Comparison of ENCODE assay signal across 16 cellular contexts in genomic region chr4:69849297-69849696, GRCh38. TPM values are rescaled to one million over a fixed set of nuclear protein-coding genes. Genes with fewer than 3 reads are reported as not detected.
DNase-seq lines count a peak whose midpoint lies in the region; ATAC-seq, FAIRE-seq and TF ChIP-seq lines count a peak whose summit lies in the region.
"Had no signal": no experiment of that assay in that cellular context is flagged by ENCODE, and none has a peak within 500 bp of the region (broad histone marks: within the 10 kb centered on the region; RNA-seq: fewer than 3 reads in every experiment).

No MANE protein-coding gene starts in this region.

- H3K9ac ChIP-seq in SK-N-SH (peak overlapping the region; percentile 9; the same call in 1 of the 2 replicates), endothelial cell of umbilical vein (replicated peaks; ENCODE audit: extremely low read depth, insufficient read depth, low read length) (no peak overlapping the region)
- H3K9ac ChIP-seq: BLaER1 treated with 17β-estradiol and CSF1 and Interleukin-3, amounts not matched to agents 10 nM and 100 nM had no signal

- TF ChIP-seq CTCF in SK-N-SH (IDR thresholded peaks at IDR 0.05), result no peak
- TF ChIP-seq CTCF in endothelial cell of umbilical vein (IDR thresholded peaks at IDR 0.05; ENCODE audit: extremely low read depth in 1 of 2, insufficient read depth in 1 of 2, low read depth in 1 of 2, low read length in 2 of 2), result no peak

- peaks cover 8% of the 10 kb centered on the region for H3F3A ChIP-seq in SK-N-SH (replicated peaks; ENCODE audit: insufficient read depth)

- H3K4me1 ChIP-seq in SK-N-SH (ENCODE audit: control insufficient read depth in 1 of 2, insufficient read depth in 2 of 2, low read depth in 1 of 2, low read length in 1 of 2), result 0 out of 4 replicates have a peak, but pooled peaks cover 0 to 8% of the 10 kb centered on the region in 2 experiments
- peaks cover 11% of the 10 kb centered on the region for H3K4me1 ChIP-seq in endothelial cell of umbilical vein (ENCODE audit: control insufficient read depth, extremely low read depth, insufficient read depth, low read length)
- H3K4me1 ChIP-seq: BLaER1 treated with 17β-estradiol and CSF1 and Interleukin-3, amounts not matched to agents 10 nM and 100 nM; HAP-1 had no signal

- no peak for TF ChIP-seq POLR2A in endothelial cell of umbilical vein (IDR thresholded peaks at IDR 0.05; ENCODE audit: low read depth, low read length)

- TF ChIP-seq RAD21 in SK-N-SH (IDR thresholded peaks at IDR 0.05; ENCODE audit: low read length), result no peak

- H3K4me2 ChIP-seq in SK-N-SH, result peak overlapping the region; percentile 33; the same call in 1 of the 2 replicates
- H3K4me2 ChIP-seq in endothelial cell of umbilical vein (ENCODE audit: insufficient read depth, low read length), result peak overlapping the region; percentile 62
- H3K4me2 ChIP-seq: BLaER1 treated with 17β-estradiol and CSF1 and Interleukin-3, amounts not matched to agents 10 nM and 100 nM had no signal

- H2AFZ ChIP-seq in SK-N-SH (ENCODE audit: low read depth) (peak overlapping the region; percentile 68; the same call in 1 of the 2 replicates), endothelial cell of umbilical vein (ENCODE audit: low read depth, low read length) (no peak overlapping the region)

- TF ChIP-seq EP300 in SK-N-SH (IDR thresholded peaks at IDR 0.05; ENCODE audit: borderline replicate concordance in 1 of 2, low read depth in 1 of 2, low read length in 1 of 2), result peak in 1 of 2 experiments; percentile 62; a peak in 1 of 4 replicates

- peak overlapping the region; percentile 43 to 69; a peak in 3 of 4 replicates for H3K27ac ChIP-seq in SK-N-SH (ENCODE audit: low read depth in 2 of 2, low read length in 1 of 2)
- H3K27ac ChIP-seq in endothelial cell of umbilical vein (ENCODE audit: insufficient read depth, low read depth, low read length), result no peak overlapping the region
- H3K27ac ChIP-seq: BLaER1 treated with 17β-estradiol and CSF1 and Interleukin-3, amounts not matched to agents 10 nM and 100 nM had no signal

- intact Hi-C loops in endothelial cell of umbilical vein (cut with micrococcal nuclease), result no loop called here

- ATAC-seq in GM21526 (IDR thresholded peaks at IDR 0.05; ENCODE audit: low FRiP score, unreplicated experiment) (no peak), GM18873 (IDR thresholded peaks at IDR 0.05; ENCODE audit: low FRiP score, unreplicated experiment) (no peak), GM18907 (IDR thresholded peaks at IDR 0.05; ENCODE audit: unreplicated experiment) (no peak)

- WGBS in SK-N-SH (ENCODE audit: low lambda C conversion rate), result 14% methylated on average over 3 of the region's 3 CpGs

- DNase-seq in SK-N-SH (no peak), endothelial cell of umbilical vein (ENCODE audit: low read depth, low spot score) (peak; percentile 74), lung microvascular endothelial cell (ENCODE audit: low read depth in 2 of 2) (peak; percentile 62 to 79), COLO829 (ENCODE audit: low spot score) (no peak)
- DNase-seq: ACHN; Calu3; CD4-positive, CD25-positive, alpha-beta regulatory T cell; DMS 273 treated with DMSO at 0.1 percent for 48 hours had no signal

- peak; percentile 75 for FAIRE-seq in endothelial cell of umbilical vein (lab: Jason Lieb, UNC)
- FAIRE-seq: H1 had no signal

- dilution Hi-C loops in endothelial cell of umbilical vein (cut with MboI; ENCODE audit: extremely low pct_ligation_motif_present, low sequenced_read_pairs), result no loop called here

- CTCF ChIA-PET in SK-N-SH (lab: Yijun Ruan, JAX), result no interaction called here
- CTCF ChIA-PET in endothelial cell of umbilical vein (lab: Charles Lee), result interaction anchor here (0.7 to 1.0 kb wide), 2 partner anchors 9 to 19 kb away, joined by 3 read pairs; no protein-coding TSS in a partner anchor

- no TSS peak for BruUV-seq in endothelial cell of umbilical vein (replicated peaks; lab: Mats Ljungman, UMichigan)

- H3K36me3 ChIP-seq in SK-N-SH (replicated peaks in 1 of 2; ENCODE audit: control insufficient read depth in 1 of 2, insufficient read depth in 2 of 2, low read length in 1 of 2) (no peaks in the 10 kb centered on the region), endothelial cell of umbilical vein (ENCODE audit: control insufficient read depth in 2 of 2, extremely low read depth in 1 of 2, insufficient read depth in 2 of 2, low read length in 2 of 2) (no peaks in the 10 kb centered on the region)
- H3K36me3 ChIP-seq: BLaER1 treated with 17β-estradiol and CSF1 and Interleukin-3, amounts not matched to agents 10 nM and 100 nM; HAP-1 had no signal

- H3K79me2 ChIP-seq in SK-N-SH (ENCODE audit: insufficient read depth) (no peaks in the 10 kb centered on the region), endothelial cell of umbilical vein (ENCODE audit: control insufficient read depth, insufficient read depth, low read length) (no peaks in the 10 kb centered on the region)

- H3K9me2 ChIP-seq in SK-N-SH, result no peaks in the 10 kb centered on the region

- H3K9me3 ChIP-seq in SK-N-SH (0 out of 2 replicates have a peak, but pooled peaks cover 3% of the 10 kb centered on the region), endothelial cell of umbilical vein (replicated peaks; ENCODE audit: control insufficient read depth, insufficient read depth, low read length) (no peaks in the 10 kb centered on the region)
- H3K9me3 ChIP-seq: BLaER1 treated with 17β-estradiol and CSF1 and Interleukin-3, amounts not matched to agents 10 nM and 100 nM; HAP-1 had no signal

- POLR2A ChIA-PET in SK-N-SH (lab: Yijun Ruan, JAX), result no interaction called here
- POLR2A ChIA-PET in endothelial cell of umbilical vein (lab: Charles Lee), result no interaction called here

- no peak overlapping the region for H3K4me3 ChIP-seq in SK-N-SH (ENCODE audit: low read depth in 2 of 2, low read length in 1 of 2)
- H3K4me3 ChIP-seq in endothelial cell of umbilical vein (replicated peaks in 1 of 3; ENCODE audit: insufficient read depth in 1 of 3, low read depth in 1 of 3, low read length in 3 of 3), result no peak overlapping the region
- H3K4me3 ChIP-seq: BLaER1 treated with 17β-estradiol and CSF1 and Interleukin-3, amounts not matched to agents 10 nM and 100 nM; GM12878; HAP-1 had no signal

- no peaks in the 10 kb centered on the region for H4K20me1 ChIP-seq in SK-N-SH (ENCODE audit: insufficient read depth)
- H4K20me1 ChIP-seq in endothelial cell of umbilical vein (replicated peaks; ENCODE audit: control insufficient read depth, extremely low read depth, insufficient read depth, low read length), result no peaks in the 10 kb centered on the region
- H4K20me1 ChIP-seq: BLaER1 treated with 17β-estradiol and CSF1 and Interleukin-3, amounts not matched to agents 10 nM and 100 nM had no signal

- H3K27me3 ChIP-seq in SK-N-SH (ENCODE audit: insufficient read depth), result no peaks in the 10 kb centered on the region
- no peaks in the 10 kb centered on the region for H3K27me3 ChIP-seq in endothelial cell of umbilical vein (ENCODE audit: control insufficient read depth in 2 of 2, insufficient read depth in 2 of 2, low read length in 2 of 2)
- H3K27me3 ChIP-seq: BLaER1 treated with 17β-estradiol and CSF1 and Interleukin-3, amounts not matched to agents 10 nM and 100 nM had no signal

- H3K9me1 ChIP-seq in endothelial cell of umbilical vein (replicated peaks; ENCODE audit: control insufficient read depth, extremely low read depth, insufficient read depth, low read length), result no peaks in the 10 kb centered on the region

TF ChIP-seq in SK-N-SH, 30 proteins besides CTCF, POLR2A, EP300 and RAD21 (continues in another document):
- TF ChIP-seq, protein P1, sequence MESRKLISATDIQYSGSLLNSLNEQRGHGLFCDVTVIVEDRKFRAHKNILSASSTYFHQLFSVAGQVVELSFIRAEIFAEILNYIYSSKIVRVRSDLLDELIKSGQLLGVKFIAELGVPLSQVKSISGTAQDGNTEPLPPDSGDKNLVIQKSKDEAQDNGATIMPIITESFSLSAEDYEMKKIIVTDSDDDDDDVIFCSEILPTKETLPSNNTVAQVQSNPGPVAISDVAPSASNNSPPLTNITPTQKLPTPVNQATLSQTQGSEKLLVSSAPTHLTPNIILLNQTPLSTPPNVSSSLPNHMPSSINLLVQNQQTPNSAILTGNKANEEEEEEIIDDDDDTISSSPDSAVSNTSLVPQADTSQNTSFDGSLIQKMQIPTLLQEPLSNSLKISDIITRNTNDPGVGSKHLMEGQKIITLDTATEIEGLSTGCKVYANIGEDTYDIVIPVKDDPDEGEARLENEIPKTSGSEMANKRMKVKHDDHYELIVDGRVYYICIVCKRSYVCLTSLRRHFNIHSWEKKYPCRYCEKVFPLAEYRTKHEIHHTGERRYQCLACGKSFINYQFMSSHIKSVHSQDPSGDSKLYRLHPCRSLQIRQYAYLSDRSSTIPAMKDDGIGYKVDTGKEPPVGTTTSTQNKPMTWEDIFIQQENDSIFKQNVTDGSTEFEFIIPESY (IDR thresholded peaks at IDR 0.05; ENCODE audit: borderline replicate concordance, low read depth), result no peak

TF ChIP-seq in endothelial cell of umbilical vein, 7 proteins besides CTCF, POLR2A, EP300 and RAD21 (continues in another document):
- TF ChIP-seq MYC (IDR thresholded peaks at IDR 0.05; ENCODE audit: low read depth, low read length) (no peak), POLR2AphosphoS5 (IDR thresholded peaks at IDR 0.05; ENCODE audit: insufficient read depth, low read depth, low read length) (no peak), JUN (IDR thresholded peaks at IDR 0.05; ENCODE audit: borderline replicate concordance, insufficient read depth, insufficient read length, low read depth) (no peak), FOS (IDR thresholded peaks at IDR 0.05; ENCODE audit: borderline replicate concordance, insufficient read depth, low read length) (no peak), MAX (IDR thresholded peaks at IDR 0.05; ENCODE audit: insufficient read depth, insufficient read length) (no peak), GATA2 (IDR thresholded peaks at IDR 0.05; ENCODE audit: insufficient read depth, insufficient read length, low read depth, low read length) (no peak)

RNA-seq across cellular contexts. Expression of gene SULT1E1, which starts 10.6 kb away (rescaled TPM):
- polyA plus RNA-seq in SK-N-SH (2012; rRNA removed) (13.7 and 21.5 TPM in 2 replicates), endothelial cell of umbilical vein (25.8 and 36.9 TPM in 2 replicates)
- 16.3 and 21.8 TPM in 2 replicates for polyA plus RNA-seq in SK-N-SH (2012; cell fraction: cytosol; rRNA removed)
- 16.4 and 44.9 TPM in 2 replicates for polyA plus RNA-seq in SK-N-SH (2012; cell fraction: nucleus; rRNA removed)
- total RNA-seq in endothelial cell of umbilical vein (34.5 and 42.1 TPM in 2 replicates), lung microvascular endothelial cell (3.4 and 5.2 TPM in 2 replicates)
- polyA plus RNA-seq in endothelial cell of umbilical vein (2011; cell fraction: cytosol; rRNA removed), result 20.6 and 24.5 TPM in 2 replicates
- polyA plus RNA-seq in endothelial cell of umbilical vein (2011; cell fraction: nucleus; rRNA removed), result 52.3 and 64.1 TPM in 2 replicates
- polyA plus RNA-seq in endothelial cell of umbilical vein (2012), result 0.80 and 0.90 TPM in 2 replicates
- polyA minus RNA-seq in endothelial cell of umbilical vein, result 12.8 and 17.9 TPM in 2 replicates
- not detected for polyA minus RNA-seq in endothelial cell of umbilical vein (2011; cell fraction: cytosol; rRNA and poly(A)+ RNA removed)
- 15.8 and 24.0 TPM in 2 replicates for polyA minus RNA-seq in endothelial cell of umbilical vein (2011; cell fraction: nucleus; rRNA and poly(A)+ RNA removed)
- total RNA-seq: A172; CD4-positive, CD25-positive, alpha-beta regulatory T cell; GM12878; H1 had no signal
- polyA plus RNA-seq: CD4-positive, CD25-positive, alpha-beta regulatory T cell; GM12878; H1 had no signal

Comparison
In these comparisons a context has a peak if more than half of its experiments do, and no peak if none do; other contexts are left out.
1. DNase-seq: peak in endothelial cell of umbilical vein (single experiment) and lung microvascular endothelial cell (2 of 2); none in SK-N-SH (single experiment) and COLO829 (single experiment).